ENCODE assay signal across 22 cellular contexts in the genomic region with DNA sequence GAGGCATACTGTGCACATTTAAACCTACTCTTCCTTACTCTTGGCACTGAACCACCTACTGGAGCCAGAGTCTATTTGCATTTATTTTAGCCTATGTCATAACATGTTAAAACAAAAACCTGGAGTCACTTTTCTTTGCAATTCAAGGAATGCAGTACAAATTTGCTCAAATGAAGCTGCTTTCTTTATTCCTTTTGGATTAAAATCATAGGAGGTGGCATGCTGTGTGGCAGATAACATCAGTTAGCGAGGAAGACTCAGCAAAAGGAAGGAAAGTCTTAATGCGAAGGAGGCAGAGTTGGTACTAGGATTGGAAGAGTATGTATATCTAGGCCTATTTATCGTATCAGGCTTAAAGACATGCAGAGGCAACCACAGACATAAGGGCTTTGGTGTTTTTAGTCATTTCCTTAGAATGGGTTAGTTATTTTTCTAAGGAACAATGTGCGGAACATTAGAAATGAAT.
DNase-seq lines count a peak whose midpoint lies in the region; ATAC-seq and TF ChIP-seq lines count a peak whose summit lies in the region.
"Had no signal": no experiment of that assay in that cellular context is flagged by ENCODE, and none has a peak within 500 bp of the region (broad histone marks: within the 10 kb centered on the region; RNA-seq: fewer than 3 reads in every experiment).

No MANE protein-coding gene starts in this region.

- peak overlapping the region; percentile 6; the same call in 1 of the 2 replicates for H2AFZ ChIP-seq in SK-N-SH (ENCODE audit: low read depth)

- H4K20me1 ChIP-seq in SK-N-SH (ENCODE audit: insufficient read depth) = no peaks in the 10 kb centered on the region

- CTCF ChIA-PET in SK-N-SH (lab: Yijun Ruan, JAX) = no interaction called here
- CTCF ChIA-PET in naive thymus-derived CD4-positive, alpha-beta T cell (lab: Charles Lee) = no interaction called here

- H3K27me3 Mint-ChIP-seq in CD4-positive, CD25-positive, alpha-beta regulatory T cell = no peaks in the 10 kb centered on the region
- H3K27me3 Mint-ChIP-seq in naive thymus-derived CD4-positive, alpha-beta T cell = no peaks in the 10 kb centered on the region
- H3K27me3 Mint-ChIP-seq: activated CD4-positive, alpha-beta T cell treated with anti-CD3 and anti-CD28 coated beads, Interleukin-2, amount 10 ng/mL, durations not matched to agents 24 days and 14 days had no signal

- H3K4me1 Mint-ChIP-seq in CD4-positive, CD25-positive, alpha-beta regulatory T cell = peaks cover 35 to 92% (median 68%) of the 10 kb centered on the region in 4 donors
- H3K4me1 Mint-ChIP-seq in naive thymus-derived CD4-positive, alpha-beta T cell = peaks cover 52 to 100% (median 86%) of the 10 kb centered on the region in 7 donors

- intact Hi-C loops in naive thymus-derived CD4-positive, alpha-beta T cell (cut with micrococcal nuclease) = loop anchor here (5.0 to 10.0 kb wide), 11 partner anchors 52 to 1152 kb away; a partner anchor contains a TSS

- H3K27me3 ChIP-seq in CD4-positive, CD25-positive, alpha-beta regulatory T cell (ENCODE audit: control insufficient read depth, insufficient read depth, low read length) = no peaks in the 10 kb centered on the region
- H3K27me3 ChIP-seq in SK-N-SH (ENCODE audit: insufficient read depth) = no peaks in the 10 kb centered on the region
- no peaks in the 10 kb centered on the region for H3K27me3 ChIP-seq in naive thymus-derived CD4-positive, alpha-beta T cell (ENCODE audit: control insufficient read depth in 2 of 2, insufficient read depth in 2 of 2, low read length in 2 of 2)
- H3K27me3 ChIP-seq: BE2C, MG63, Peyer's patch had no signal

- no peaks in the 10 kb centered on the region for H3K9me3 ChIP-seq in CD4-positive, CD25-positive, alpha-beta regulatory T cell (ENCODE audit: control insufficient read depth in 2 of 2, low read length in 2 of 2)
- no peaks in the 10 kb centered on the region for H3K9me3 ChIP-seq in SK-N-SH
- no peaks in the 10 kb centered on the region for H3K9me3 ChIP-seq in naive thymus-derived CD4-positive, alpha-beta T cell (ENCODE audit: control insufficient read depth in 2 of 3, low read length in 3 of 3)
- H3K9me3 ChIP-seq: BE2C, MG63, Peyer's patch had no signal

- no peaks in the 10 kb centered on the region for H3K36me3 ChIP-seq in CD4-positive, CD25-positive, alpha-beta regulatory T cell (ENCODE audit: control insufficient read depth, insufficient read depth, low read length)
- peaks cover 4 to 5% of the 10 kb centered on the region in 2 experiments for H3K36me3 ChIP-seq in SK-N-SH (replicated peaks in 1 of 2; ENCODE audit: control insufficient read depth in 1 of 2, insufficient read depth in 2 of 2, low read length in 1 of 2)
- H3K36me3 ChIP-seq in naive thymus-derived CD4-positive, alpha-beta T cell (ENCODE audit: control insufficient read depth in 2 of 3, insufficient read depth in 3 of 3, low read length in 3 of 3) = no peaks in the 10 kb centered on the region
- H3K36me3 ChIP-seq: BE2C, MG63, Peyer's patch had no signal

- H3K4me2 ChIP-seq in SK-N-SH = peak overlapping the region; percentile 20

- H3K9me2 ChIP-seq in SK-N-SH = no peaks in the 10 kb centered on the region

- no peak for TF ChIP-seq CTCF in SK-N-SH (IDR thresholded peaks at IDR 0.05)

- H3K4me1 ChIP-seq in CD4-positive, CD25-positive, alpha-beta regulatory T cell (ENCODE audit: control insufficient read depth, insufficient read depth, low read length, poor library complexity, severe bottlenecking) = peaks cover 67% of the 10 kb centered on the region
- H3K4me1 ChIP-seq in SK-N-SH (ENCODE audit: control insufficient read depth in 1 of 2, insufficient read depth in 2 of 2, low read depth in 1 of 2, low read length in 1 of 2) = peaks cover 0 to 16% of the 10 kb centered on the region in 2 experiments; a peak in 1 of 4 replicates
- peaks cover 38 to 47% of the 10 kb centered on the region in 2 donors for H3K4me1 ChIP-seq in naive thymus-derived CD4-positive, alpha-beta T cell (ENCODE audit: control insufficient read depth in 2 of 2, insufficient read depth in 2 of 2, low read length in 2 of 2)
- H3K4me1 ChIP-seq: BE2C, Peyer's patch had no signal

- no peak for ATAC-seq in CD4-positive, CD25-positive, alpha-beta regulatory T cell (ENCODE audit: low read depth in 2 of 2)
- no peak for ATAC-seq in naive thymus-derived CD4-positive, alpha-beta T cell
- ATAC-seq in HG03095 (IDR thresholded peaks at IDR 0.05; ENCODE audit: unreplicated experiment) = no peak
- no peak for ATAC-seq in GM21717 (IDR thresholded peaks at IDR 0.05; ENCODE audit: unreplicated experiment)
- ATAC-seq: activated naive CD4-positive, alpha-beta T cell treated with anti-CD3 and anti-CD28 coated beads, Interleukin-2, amount 50 U/mL, for 72 hours; HepG2 had no signal

- H3K4me3 Mint-ChIP-seq in CD4-positive, CD25-positive, alpha-beta regulatory T cell = peak overlapping the region in 1 of 4 donors; percentile 33
- peak overlapping the region in 5 of 10 donors; percentile 6 to 68 (median 29) for H3K4me3 Mint-ChIP-seq in naive thymus-derived CD4-positive, alpha-beta T cell
- H3K4me3 Mint-ChIP-seq: activated CD4-positive, alpha-beta T cell treated with anti-CD3 and anti-CD28 coated beads, Interleukin-2, amount 10 ng/mL, durations not matched to agents 24 days and 14 days; nephron had no signal

- H3K36me3 Mint-ChIP-seq in CD4-positive, CD25-positive, alpha-beta regulatory T cell = peaks cover 25% of the 10 kb centered on the region
- peaks cover 0 to 46% (median 14%) of the 10 kb centered on the region in 5 donors for H3K36me3 Mint-ChIP-seq in naive thymus-derived CD4-positive, alpha-beta T cell

- DNase-seq in CD4-positive, CD25-positive, alpha-beta regulatory T cell = no peak
- DNase-seq in SK-N-SH (no peak), dermis blood vessel endothelial cell (peak; percentile 78), COLO829 (ENCODE audit: low spot score) (no peak)
- DNase-seq in naive thymus-derived CD4-positive, alpha-beta T cell = no peak
- DNase-seq: activated CD4-positive, alpha-beta T cell treated with anti-CD3 and anti-CD28 coated beads, Interleukin-2, amount 10 ng/mL, durations not matched to agents 24 days and 14 days; BE2C; effector CD8-positive, alpha-beta T cell; islet precursor cell; MG63; NCI-H187; NCI-H446 treated with DMSO at 0.1 percent for 48 hours; Peyer's patch; small intestine; stimulated activated CD4-positive, alpha-beta T cell treated with anti-CD3 and anti-CD28 coated beads, Interleukin-4, amount 100 ng/mL, for 24 hours had no signal

- H3K27ac ChIP-seq in CD4-positive, CD25-positive, alpha-beta regulatory T cell (ENCODE audit: insufficient read depth, low read length, poor library complexity, severe bottlenecking) = no peak overlapping the region
- H3K27ac ChIP-seq in SK-N-SH (ENCODE audit: low read depth in 2 of 2, low read length in 1 of 2) = peak overlapping the region in 1 of 2 experiments; percentile 69; a peak in 2 of 4 replicates
- no peak overlapping the region for H3K27ac ChIP-seq in naive thymus-derived CD4-positive, alpha-beta T cell (ENCODE audit: low read depth, low read length)
- H3K27ac ChIP-seq: Peyer's patch, SK-N-MC had no signal

- peaks cover 0 to 4% (median 0%) of the 10 kb centered on the region in 7 donors for H3K9me3 Mint-ChIP-seq in CD4-positive, CD25-positive, alpha-beta regulatory T cell
- H3K9me3 Mint-ChIP-seq in naive thymus-derived CD4-positive, alpha-beta T cell = peaks cover 0 to 8% (median 0%) of the 10 kb centered on the region in 11 donors
- H3K9me3 Mint-ChIP-seq: nephron had no signal

- H3F3A ChIP-seq in SK-N-SH (replicated peaks; ENCODE audit: insufficient read depth) = peaks cover 14% of the 10 kb centered on the region

- no peak for TF ChIP-seq RAD21 in SK-N-SH (IDR thresholded peaks at IDR 0.05; ENCODE audit: low read length)

- POLR2A ChIA-PET in SK-N-SH (lab: Yijun Ruan, JAX) = no interaction called here
- POLR2A ChIA-PET in naive thymus-derived CD4-positive, alpha-beta T cell (lab: Charles Lee) = interaction anchor here (0.7 kb wide), 1 partner anchor 66 kb away, joined by 3 read pairs; no protein-coding TSS in a partner anchor

- TF ChIP-seq EP300 in SK-N-SH (IDR thresholded peaks at IDR 0.05; ENCODE audit: borderline replicate concordance in 1 of 2, low read depth in 1 of 2, low read length in 1 of 2) = no peak

- 77% methylated on average over 4 of the region's 4 CpGs for WGBS in SK-N-SH (ENCODE audit: low lambda C conversion rate)

- peak overlapping the region; percentile 78 to 98 (median 85) for H3K27ac Mint-ChIP-seq in CD4-positive, CD25-positive, alpha-beta regulatory T cell
- H3K27ac Mint-ChIP-seq in naive thymus-derived CD4-positive, alpha-beta T cell = peak overlapping the region; percentile 56 to 98 (median 87)
- H3K27ac Mint-ChIP-seq: activated CD4-positive, alpha-beta T cell treated with anti-CD3 and anti-CD28 coated beads, Interleukin-2, amount 10 ng/mL, durations not matched to agents 24 days and 14 days; activated naive CD4-positive, alpha-beta T cell treated with anti-CD3 and anti-CD28 coated beads, Interleukin-2, amount 50 U/mL, for 72 hours; nephron had no signal

- H3K9ac ChIP-seq in SK-N-SH = peak overlapping the region; percentile 20; the same call in 1 of the 2 replicates

- no peak overlapping the region for H3K4me3 ChIP-seq in CD4-positive, CD25-positive, alpha-beta regulatory T cell (ENCODE audit: low read depth, low read length)
- H3K4me3 ChIP-seq in SK-N-SH (ENCODE audit: low read depth in 2 of 2, low read length in 1 of 2) = no peak overlapping the region
- H3K4me3 ChIP-seq in naive thymus-derived CD4-positive, alpha-beta T cell (ENCODE audit: low read length) = no peak overlapping the region
- H3K4me3 ChIP-seq: lung, MG63, Peyer's patch, SK-N-MC had no signal

- H3K79me2 ChIP-seq in SK-N-SH (ENCODE audit: insufficient read depth) = no peaks in the 10 kb centered on the region

TF ChIP-seq in SK-N-SH, 30 proteins besides CTCF, POLR2A, EP300 and RAD21 (continues in another document):
- TF ChIP-seq, protein P1, sequence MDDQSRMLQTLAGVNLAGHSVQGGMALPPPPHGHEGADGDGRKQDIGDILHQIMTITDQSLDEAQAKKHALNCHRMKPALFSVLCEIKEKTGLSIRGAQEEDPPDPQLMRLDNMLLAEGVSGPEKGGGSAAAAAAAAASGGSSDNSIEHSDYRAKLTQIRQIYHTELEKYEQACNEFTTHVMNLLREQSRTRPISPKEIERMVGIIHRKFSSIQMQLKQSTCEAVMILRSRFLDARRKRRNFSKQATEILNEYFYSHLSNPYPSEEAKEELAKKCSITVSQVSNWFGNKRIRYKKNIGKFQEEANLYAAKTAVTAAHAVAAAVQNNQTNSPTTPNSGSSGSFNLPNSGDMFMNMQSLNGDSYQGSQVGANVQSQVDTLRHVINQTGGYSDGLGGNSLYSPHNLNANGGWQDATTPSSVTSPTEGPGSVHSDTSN (IDR thresholded peaks at IDR 0.05) = 0 out of 2 replicates have a peak, but pooled peaks have one; percentile 10
- no peak for TF ChIP-seq RFX5 (IDR thresholded peaks at IDR 0.05; ENCODE audit: low read length)
- TF ChIP-seq MXI1 (IDR thresholded peaks at IDR 0.05; ENCODE audit: low read depth, low read length) = no peak
- 0 out of 2 replicates have a peak, but pooled peaks have one; percentile 31 for TF ChIP-seq JUND (IDR thresholded peaks at IDR 0.05)
- TF ChIP-seq RXRA (IDR thresholded peaks at IDR 0.05; ENCODE audit: borderline replicate concordance, low read depth) = no peak
